ENCODE assay signal across 8 cellular contexts in the genomic region with DNA sequence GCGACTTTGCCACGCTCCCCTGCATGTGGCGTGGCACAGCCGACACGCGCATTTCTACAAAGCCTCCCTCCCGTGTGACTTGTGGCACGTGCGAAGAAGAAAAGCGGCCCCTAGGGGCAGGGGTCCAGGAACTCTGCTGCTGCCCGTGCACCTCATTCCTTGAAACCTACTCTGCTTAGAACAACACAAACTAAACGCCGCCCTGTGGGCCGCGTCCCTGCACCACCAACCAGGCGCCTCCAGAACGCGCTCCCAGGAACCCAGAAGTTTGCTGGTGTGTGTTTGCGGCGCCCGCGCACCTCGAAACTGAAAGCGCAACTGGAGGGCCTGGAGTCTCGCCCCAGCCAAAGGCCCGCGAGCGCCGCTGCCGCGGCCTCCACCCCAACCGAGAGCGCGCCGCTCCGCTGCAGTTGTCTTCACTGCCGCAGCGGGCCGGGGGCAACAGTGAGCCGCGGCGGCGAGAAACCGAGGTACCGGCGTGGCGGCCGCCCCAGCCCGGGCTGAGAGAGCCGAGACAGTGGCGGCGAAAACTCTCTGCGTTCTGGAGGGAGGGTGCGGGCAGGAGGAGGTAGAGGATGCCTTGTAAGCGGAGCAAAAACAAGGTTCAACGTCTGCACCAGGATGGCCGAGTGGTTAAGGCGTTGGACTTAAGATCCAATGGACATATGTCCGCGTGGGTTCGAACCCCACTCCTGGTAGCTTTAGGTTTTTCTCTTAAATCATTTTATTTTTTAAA.
A peak's percentile ranks its signal among the peaks of the same experiment; 100 is the strongest.
DNase-seq lines count a peak whose midpoint lies in the region; ATAC-seq lines count a peak whose summit lies in the region.

No MANE protein-coding gene starts in this region.

- peak; percentile 85 for ATAC-seq in GM19043 (IDR thresholded peaks at IDR 0.05; ENCODE audit: low read depth, unreplicated experiment)
- ATAC-seq in HG03354 (IDR thresholded peaks at IDR 0.05; ENCODE audit: poor library complexity, severe bottlenecking, unreplicated experiment) = peak; percentile 92
- ATAC-seq in activated CD4-positive, CD25-positive, alpha-beta regulatory T cell treated with anti-CD3 and anti-CD28 coated beads, Interleukin-2, amount 50 U/mL, for 24 hours = peak; percentile 90 to 91

- DNase-seq in Ammon's horn (ENCODE audit: low spot score) (peak; percentile 98), NCI-H345 treated with DMSO at 0.1 percent for 48 hours (lab: John Stamatoyannopoulos, UW; ENCODE audit: unreplicated experiment) (peak; percentile 76), cerebellar cortex (ENCODE audit: low spot score) (peak; percentile 97), islet precursor cell (peak; percentile 99)
- DNase-seq in stimulated activated CD4-positive, alpha-beta T cell treated with anti-CD3 and anti-CD28 coated beads, Interleukin-12 subunit alpha, Interleukin-12 subunit beta, amount 100 ng/mL, for 4 hours = peak; percentile 86

Comparison
In these comparisons a context has a peak if more than half of its experiments do, and no peak if none do; other contexts are left out.
1. Peak in every context shown above with its lines: DNase-seq and ATAC-seq.